Comparison of ENCODE assay signal across 1 cellular context in genomic region chr16:2924901-2925820, GRCh38.
A peak's percentile ranks its signal among the peaks of the same experiment; 100 is the strongest.
TF ChIP-seq lines count a peak whose summit lies in the region.

No MANE protein-coding gene starts in this region.

TF ChIP-seq in WTC11, 78 proteins besides CTCF, POLR2A, EP300 and RAD21 (continued from another document):
- TF ChIP-seq AFF4 (CRISPR knock-in tag; IDR thresholded peaks at IDR 0.05; ENCODE audit: borderline replicate concordance): no peak
- 0 out of 2 replicates have a peak, but pooled peaks have one; percentile 37 for TF ChIP-seq USF1 (CRISPR knock-in tag; IDR thresholded peaks at IDR 0.05)
- 0 out of 2 replicates have a peak, but pooled peaks have one; percentile 24 for TF ChIP-seq ZNF317 (CRISPR knock-in tag; IDR thresholded peaks at IDR 0.05; ENCODE audit: borderline replicate concordance, low read depth)
- 0 out of 2 replicates have a peak, but pooled peaks have one; percentile 15 for TF ChIP-seq ZNF219 (CRISPR knock-in tag; IDR thresholded peaks at IDR 0.05; ENCODE audit: borderline replicate concordance)
- no peak for TF ChIP-seq ETV6 (CRISPR knock-in tag; IDR thresholded peaks at IDR 0.05)
- peak; percentile 73; the same call in 1 of the 2 replicates for TF ChIP-seq MAX (CRISPR knock-in tag; IDR thresholded peaks at IDR 0.05)
- no peak for TF ChIP-seq ZNF263 (CRISPR knock-in tag; IDR thresholded peaks at IDR 0.05; ENCODE audit: low read depth)
TF ChIP-seq in WTC11: peak in this region for 5.
